ENCODE assay signal across 13 cellular contexts in genomic region chr20:38728911-38729642, GRCh38. TPM values are rescaled to one million over a fixed set of nuclear protein-coding genes. Genes with fewer than 3 reads are reported as not detected.
DNase-seq lines count a peak whose midpoint lies in the region; ATAC-seq and TF ChIP-seq lines count a peak whose summit lies in the region.
"Had no signal": no experiment of that assay in that cellular context is flagged by ENCODE, and none has a peak within 500 bp of the region (broad histone marks: within the 10 kb centered on the region; RNA-seq: fewer than 3 reads in every experiment).

No MANE protein-coding gene starts in this region.

- H2BK15ac ChIP-seq in H9 (ENCODE audit: low read depth, low read length): no peak overlapping the region

- H2BK5ac ChIP-seq in H9 (ENCODE audit: insufficient read length, low read length): no peak overlapping the region

- H3K79me2 ChIP-seq in H9 (ENCODE audit: insufficient read depth, low read length): 0 out of 2 replicates have a peak, but pooled peaks cover 3% of the 10 kb centered on the region

- H2BK20ac ChIP-seq in H9 (ENCODE audit: low read depth, low read length, poor library complexity, severe bottlenecking): no peak overlapping the region

- WGBS in H9 (ENCODE audit: extremely low coverage, insufficient read length, low lambda C conversion rate): no CpG with 5 or more reads among the region's 41 CpGs

- H3K14ac ChIP-seq in H9 (ENCODE audit: insufficient read depth, low read length): no peak overlapping the region

- H3K4me2 ChIP-seq in H9 (ENCODE audit: insufficient read depth, insufficient read length, low read length): peak overlapping the region; percentile 67
- H3K4me2 ChIP-seq: PC-9 had no signal

- no peaks in the 10 kb centered on the region for H3K79me1 ChIP-seq in H9 (ENCODE audit: insufficient read depth, low read depth, low read length, poor library complexity, severe bottlenecking)

- H3T11ph ChIP-seq in H9 (ENCODE audit: low read length): no peak overlapping the region

- intact Hi-C loops in activated B cell treated with CpG ODN at 0.5 μM for 24 hours (cut with micrococcal nuclease): loop anchor here (5.0 kb wide), 1 partner anchor 318 kb away; no protein-coding TSS in a partner anchor

- no peak overlapping the region for H2AFZ ChIP-seq in H9 (ENCODE audit: low read length)
- H2AFZ ChIP-seq: PC-9 had no signal

- H4K91ac ChIP-seq in H9 (ENCODE audit: insufficient read length, low read depth, low read length): no peak overlapping the region

- H3K27me3 Mint-ChIP-seq in H9 (ENCODE audit: low read depth) (peaks cover 99% of the 10 kb centered on the region), activated B cell treated with CpG ODN at 0.5 μM for 24 hours (peaks cover 83% of the 10 kb centered on the region)

- no peak overlapping the region for H3K4ac ChIP-seq in H9 (ENCODE audit: low read depth, low read length)

- POLR2A ChIA-PET in activated B cell treated with CpG ODN at 0.5 μM for 24 hours (lab: Charles Lee): interaction anchor here (0.9 kb wide), 1 partner anchor 76 kb away, joined by 3 read pairs; the partner anchor contains the start of gene PPP1R16B

- H3K9me3 ChIP-seq in H9 (ENCODE audit: control insufficient read depth, low read depth, low read length): no peaks in the 10 kb centered on the region
- H3K9me3 ChIP-seq: tibial nerve had no signal

- H3K18ac ChIP-seq in H9 (ENCODE audit: insufficient read length, low read depth, low read length): no peak overlapping the region

- CTCF ChIA-PET in activated B cell treated with CpG ODN at 0.5 μM for 24 hours (lab: Charles Lee): interaction anchor here (0.9 to 1.5 kb wide), 3 partner anchors 19 to 159 kb away, joined by 3 to 4 read pairs (median 3); partner anchors contain the start of gene ACTR5

- H3K4me1 Mint-ChIP-seq in H9: peaks cover 50 to 60% of the 10 kb centered on the region in 2 experiments
- H3K4me1 Mint-ChIP-seq in activated B cell treated with CpG ODN at 0.5 μM for 24 hours: peaks cover 69% of the 10 kb centered on the region

- TF ChIP-seq CTCF in H9 (conservative IDR thresholded peaks at IDR 0.05) (no peak), activated B cell treated with CpG ODN at 0.5 μM for 24 hours (IDR thresholded peaks at IDR 0.05) (no peak)

- H3K4me1 ChIP-seq in H9 (ENCODE audit: insufficient read depth, low read length): peaks cover 10% of the 10 kb centered on the region; the same call in 1 of the 2 replicates

- H3K9ac ChIP-seq in H9 (ENCODE audit: extremely low read depth, insufficient read length, low read length): no peak overlapping the region

- H3K9me3 Mint-ChIP-seq in H9: peaks cover 4 to 7% of the 10 kb centered on the region in 2 experiments; a peak in 4 of 5 replicates
- H3K9me3 Mint-ChIP-seq in activated B cell treated with CpG ODN at 0.5 μM for 24 hours: no peaks in the 10 kb centered on the region

- ATAC-seq in activated B cell treated with CpG ODN at 0.5 μM for 24 hours (ENCODE audit: low read depth) (no peak), GM19397 (IDR thresholded peaks at IDR 0.05; ENCODE audit: unreplicated experiment) (no peak), HG03439 (IDR thresholded peaks at IDR 0.05; ENCODE audit: unreplicated experiment) (no peak)
- ATAC-seq: left ventricle myocardium superior had no signal

- H3K23me2 ChIP-seq in H9 (ENCODE audit: insufficient read length, low read depth, low read length, poor library complexity, severe bottlenecking): peaks cover 30% of the 10 kb centered on the region

- no peaks in the 10 kb centered on the region for H4K20me1 ChIP-seq in H9 (ENCODE audit: control insufficient read depth, insufficient read depth, insufficient read length)

- peak overlapping the region in 2 of 3 experiments; percentile 41 to 89; a peak in 2 of 7 replicates for H3K27ac Mint-ChIP-seq in H9
- peak overlapping the region; percentile 74 for H3K27ac Mint-ChIP-seq in activated B cell treated with CpG ODN at 0.5 μM for 24 hours

- no peak overlapping the region for H4K5ac ChIP-seq in H9 (ENCODE audit: insufficient read length, low read depth, low read length)

- peak overlapping the region; percentile 40 to 78 for H3K4me3 Mint-ChIP-seq in H9
- peak overlapping the region; percentile 53 for H3K4me3 Mint-ChIP-seq in activated B cell treated with CpG ODN at 0.5 μM for 24 hours

- H2BK12ac ChIP-seq in H9 (ENCODE audit: insufficient read length, low read depth, low read length): no peak overlapping the region

- H4K8ac ChIP-seq in H9 (replicated peaks; ENCODE audit: insufficient read length, low read depth, low read length): no peak overlapping the region

- no peak overlapping the region for H2AK5ac ChIP-seq in H9 (ENCODE audit: insufficient read length, low read length)

- peak; percentile 69 for DNase-seq in D341Med (ENCODE audit: low spot score)
- DNase-seq in H9: peak; percentile 87
- no peak for DNase-seq in activated B cell treated with CpG ODN at 0.5 μM for 24 hours
- peak; percentile 89 for DNase-seq in left kidney (ENCODE audit: low read depth, low spot score)
- no peak for DNase-seq in pons (ENCODE audit: low spot score)
- no peak for DNase-seq in HuH-7.5 (ENCODE audit: low spot score)
- DNase-seq: effector memory CD4-positive, alpha-beta T cell; left ventricle myocardium superior; PC-9 had no signal

- H3K56ac ChIP-seq in H9 (ENCODE audit: insufficient read length, low read depth, low read length): no peak overlapping the region

- H3K27me3 ChIP-seq in H9 (ENCODE audit: insufficient read depth, low read length): peaks cover 62% of the 10 kb centered on the region

- H3K27ac ChIP-seq in H9 (ENCODE audit: insufficient read length, low read depth, low read length): no peak overlapping the region
- H3K27ac ChIP-seq: HL-60, PC-9, tibial nerve had no signal

- H3K36me3 Mint-ChIP-seq in H9 (ENCODE audit: insufficient read depth in 1 of 3, low read depth in 3 of 3): peaks cover 0 to 2% (median 0%) of the 10 kb centered on the region in 3 experiments; a peak in 1 of 7 replicates
- no peaks in the 10 kb centered on the region for H3K36me3 Mint-ChIP-seq in activated B cell treated with CpG ODN at 0.5 μM for 24 hours (ENCODE audit: low read depth)

- no peak overlapping the region for H3K23ac ChIP-seq in H9 (ENCODE audit: insufficient read length, low read depth, low read length)

- H2BK120ac ChIP-seq in H9 (ENCODE audit: low read depth, low read length, poor library complexity, severe bottlenecking): no peak overlapping the region

RNA-seq across cellular contexts. Expression of gene SLC32A1, which starts 4.8 kb away (rescaled TPM):
- total RNA-seq in H9 (2021): 0.24 and 0.33 TPM in 2 replicates
- total RNA-seq in activated B cell treated with CpG ODN at 0.5 μM for 24 hours: not detected in 2 replicates
- total RNA-seq: left ventricle myocardium superior, PC-9, tibial nerve had no signal

RNA-seq across cellular contexts. Expression of gene ACTR5, which starts 19.2 kb away (rescaled TPM):
- total RNA-seq in H9 (2021) (14.0 and 14.1 TPM in 2 replicates), activated B cell treated with CpG ODN at 0.5 μM for 24 hours (12.8 and 13.7 TPM in 2 replicates)

Comparison
In these comparisons a context has a peak if more than half of its experiments do, and no peak if none do; other contexts are left out.
1. DNase-seq: peak in D341Med (single experiment), H9 (single experiment) and left kidney (single experiment); none in activated B cell treated with CpG ODN at 0.5 μM for 24 hours (single experiment), pons (single experiment) and HuH-7.5 (single experiment).